17 cellular contexts compared by ENCODE assay signal in genomic region chr11:5553347-5553746, GRCh38. TPM values are rescaled to one million over a fixed set of nuclear protein-coding genes. Genes with fewer than 3 reads are reported as not detected.
A peak's percentile ranks its signal among the peaks of the same experiment; 100 is the strongest.
DNase-seq lines count a peak whose midpoint lies in the region; ATAC-seq and TF ChIP-seq lines count a peak whose summit lies in the region.
"Had no signal": no experiment of that assay in that cellular context is flagged by ENCODE, and none has a peak within 500 bp of the region (broad histone marks: within the 10 kb centered on the region; RNA-seq: fewer than 3 reads in every experiment).

No MANE protein-coding gene starts in this region.

- H3K4me1 ChIP-seq in RWPE2 (ENCODE audit: insufficient read depth, poor library complexity, severe bottlenecking) (peaks cover 13% of the 10 kb centered on the region), upper lobe of right lung (no peaks in the 10 kb centered on the region)
- H3K4me1 ChIP-seq: right atrium auricular region had no signal

- no peak overlapping the region for H3K27ac ChIP-seq in RWPE2 (ENCODE audit: poor library complexity, severe bottlenecking)
- H3K27ac ChIP-seq in upper lobe of right lung: no peak overlapping the region
- H3K27ac ChIP-seq: coronary artery, right atrium auricular region, SJSA1 had no signal

- H3K9me3 ChIP-seq in RWPE2 (ENCODE audit: severe bottlenecking) (no peaks in the 10 kb centered on the region), upper lobe of right lung (no peaks in the 10 kb centered on the region)
- H3K9me3 ChIP-seq: right atrium auricular region, SJSA1 had no signal

- in situ Hi-C loops in ACHN (cut with HindIII; ENCODE audit: low pct_ligation_motif_present, low pct_unique_long_range_greater_than_20kb, low sequenced_read_pairs) (no loop called here), GM13977 (cut with MboI; ENCODE audit: low pct_unique_long_range_greater_than_20kb, low sequenced_read_pairs, unreplicated experiment) (no loop called here)

- no peaks in the 10 kb centered on the region for H3K36me3 ChIP-seq in RWPE2 (ENCODE audit: low read depth)
- no peaks in the 10 kb centered on the region for H3K36me3 ChIP-seq in upper lobe of right lung
- H3K36me3 ChIP-seq: right atrium auricular region, SJSA1 had no signal

- ATAC-seq in RWPE2 (ENCODE audit: low read depth) (no peak), upper lobe of right lung (no peak), HG03095 (IDR thresholded peaks at IDR 0.05; ENCODE audit: unreplicated experiment) (no peak)
- ATAC-seq: stimulated activated naive CD8-positive, alpha-beta T cell treated with anti-CD3 and anti-CD28 coated beads, Interleukin-15, Interleukin-2, amounts not matched to agents 100 U/mL and 50 U/mL, for 24 hours had no signal

- intact Hi-C loops in upper lobe of right lung (cut with DNase I) (no loop called here), lower leg skin (cut with DNase I; ENCODE audit: low total_unique reads) (no loop called here)

- TF ChIP-seq CTCF in GM13977 (IDR thresholded peaks at IDR 0.05; ENCODE audit: extremely low read depth, insufficient read depth, missing control alignments) (peak; percentile 10), RWPE2 (IDR thresholded peaks at IDR 0.05; ENCODE audit: poor library complexity, severe bottlenecking) (peak; percentile 46), upper lobe of right lung (IDR thresholded peaks at IDR 0.05) (no peak), lower leg skin (IDR thresholded peaks at IDR 0.05) (no peak)

- H3K4me3 ChIP-seq in RWPE2 (ENCODE audit: severe bottlenecking) (no peak overlapping the region), upper lobe of right lung (no peak overlapping the region), lower leg skin (ENCODE audit: low read depth, poor library complexity, severe bottlenecking) (no peak overlapping the region)
- H3K4me3 ChIP-seq: coronary artery, right atrium auricular region, SJSA1 had no signal

- DNase-seq in ACHN: peak; percentile 10
- no peak for DNase-seq in GM13977 (ENCODE audit: low spot score)
- no peak for DNase-seq in RWPE2 (ENCODE audit: low spot score)
- peak; percentile 12 for DNase-seq in fibroblast of peridontal ligament (ENCODE audit: extremely low read depth)
- no peak for DNase-seq in upper lobe of right lung
- no peak for DNase-seq in stimulated activated CD4-positive, alpha-beta T cell treated with anti-CD3 and anti-CD28 coated beads, Interleukin-15, amount 100 ng/mL, for 24 hours
- no peak for DNase-seq in lower leg skin (ENCODE audit: low spot score in 2 of 2)
- DNase-seq: activated CD4-positive, CD25-positive, alpha-beta regulatory T cell; activated naive CD8-positive, alpha-beta T cell treated with anti-CD3 and anti-CD28 coated beads, Interleukin-2, amount 10 ng/mL, durations not matched to agents 7 days and 5 days; immature natural killer cell; NCI-H1105; NCI-H524; stimulated activated naive CD8-positive, alpha-beta T cell treated with anti-CD3 and anti-CD28 coated beads, Interleukin-15, Interleukin-2, amounts not matched to agents 100 U/mL and 50 U/mL, for 24 hours had no signal

- TF ChIP-seq POLR2A in lower leg skin (IDR thresholded peaks at IDR 0.05): no peak

- H3K27me3 ChIP-seq in RWPE2 (ENCODE audit: insufficient read depth, poor library complexity, severe bottlenecking) (no peaks in the 10 kb centered on the region), upper lobe of right lung (no peaks in the 10 kb centered on the region)
- H3K27me3 ChIP-seq: right atrium auricular region, SJSA1 had no signal

RNA-seq across cellular contexts. Expression of gene OR52H1, which starts 5.0 kb away (rescaled TPM):
- total RNA-seq in upper lobe of right lung: 0.90 TPM
- not detected for total RNA-seq in lower leg skin
- total RNA-seq: activated naive CD8-positive, alpha-beta T cell treated with anti-CD3 and anti-CD28 coated beads, Interleukin-2, amount 10 ng/mL, durations not matched to agents 7 days and 5 days; right atrium auricular region; SJSA1 had no signal

RNA-seq across cellular contexts. Expression of gene OR52B6, which starts 27.3 kb away (rescaled TPM):
- total RNA-seq in upper lobe of right lung: not detected
- not detected for total RNA-seq in lower leg skin
- total RNA-seq: activated naive CD8-positive, alpha-beta T cell treated with anti-CD3 and anti-CD28 coated beads, Interleukin-2, amount 10 ng/mL, durations not matched to agents 7 days and 5 days; right atrium auricular region; SJSA1 had no signal

RNA-seq across cellular contexts. Expression of gene UBQLNL, which starts 36.8 kb away (rescaled TPM):
- total RNA-seq in upper lobe of right lung (0.72 TPM), lower leg skin (1 to 10 TPM in 1 of 4 donors, under 1 TPM in 3; 0.12 to 1.8 (median 0.48) TPM)

RNA-seq across cellular contexts. Expression of gene TRIM6, which starts 43.1 kb away (rescaled TPM):
- total RNA-seq in upper lobe of right lung: 2.4 TPM
- total RNA-seq in lower leg skin: 1 to 10 TPM; 1.0 to 2.7 (median 2.0) TPM

RNA-seq across cellular contexts. Expression of gene UBQLN3, which starts 43.6 kb away (rescaled TPM):
- 0.14 TPM for total RNA-seq in upper lobe of right lung
- total RNA-seq in lower leg skin: under 1 TPM in 1 of 4 donors, not detected in 3; 0.13 TPM
- total RNA-seq: right atrium auricular region, SJSA1 had no signal

Comparison
In these comparisons a context has a peak if more than half of its experiments do, and no peak if none do; other contexts are left out.
1. DNase-seq: peak in ACHN (single experiment) and fibroblast of peridontal ligament (single experiment); none in GM13977 (single experiment), RWPE2 (single experiment), upper lobe of right lung (single experiment), stimulated activated CD4-positive, alpha-beta T cell treated with anti-CD3 and anti-CD28 coated beads, Interleukin-15, amount 100 ng/mL, for 24 hours (single experiment) and lower leg skin (0 of 2).
2. CTCF ChIP-seq: peak in GM13977 (single experiment) and RWPE2 (single experiment); none in upper lobe of right lung (single experiment) and lower leg skin (0 of 3).